Comparison of ENCODE assay signal across 20 cellular contexts in genomic region chr9:95029720-95030119, GRCh38.
DNase-seq lines count a peak whose midpoint lies in the region; ATAC-seq and TF ChIP-seq lines count a peak whose summit lies in the region.
"Had no signal": no experiment of that assay in that cellular context is flagged by ENCODE, and none has a peak within 500 bp of the region (broad histone marks: within the 10 kb centered on the region; RNA-seq: fewer than 3 reads in every experiment).

No MANE protein-coding gene starts in this region.

- H3K4me2 ChIP-seq in GM23248 (ENCODE audit: unreplicated experiment) = no peak overlapping the region

- no peak for TF ChIP-seq CTCF in nephron progenitor cell (IDR thresholded peaks at IDR 0.05)
- no peak for TF ChIP-seq CTCF in stomach (IDR thresholded peaks at IDR 0.05)

- WGBS in GM23248 (ENCODE audit: low coverage in 1 of 2, low lambda C conversion rate in 2 of 2, missing lambda C conversion rate in 2 of 2), 2 experiments = 94 to 95% methylated on average over 2 of the region's 2 CpGs
- 58 to 81% (median 74%) methylated on average over 2 of the region's 2 CpGs for WGBS in stomach, 5 donors

- intact Hi-C loops in stomach (cut with DNase I; ENCODE audit: low total_unique reads) = no loop called here

- no peaks in the 10 kb centered on the region for H3K9me3 ChIP-seq in GM23248 (ENCODE audit: low read depth)
- no peaks in the 10 kb centered on the region for H3K9me3 ChIP-seq in stomach
- H3K9me3 ChIP-seq: mucosa of descending colon had no signal

- H3K36me3 Mint-ChIP-seq in nephron progenitor cell (ENCODE audit: low read depth) = peaks cover 13% of the 10 kb centered on the region
- peaks cover 2% of the 10 kb centered on the region for H3K36me3 Mint-ChIP-seq in activated naive CD8-positive, alpha-beta T cell treated with anti-CD3 and anti-CD28 coated beads for 36 hours

- peak overlapping the region; percentile 98 for H3K27ac ChIP-seq in GM23248
- H3K27ac ChIP-seq in cingulate gyrus (ENCODE audit: low read depth, low read length) = peak overlapping the region; percentile 11
- peak overlapping the region in 4 of 5 donors; percentile 75 to 80 (median 79) for H3K27ac ChIP-seq in stomach

- peaks cover 73% of the 10 kb centered on the region for H3K4me1 Mint-ChIP-seq in nephron progenitor cell
- H3K4me1 Mint-ChIP-seq in activated naive CD8-positive, alpha-beta T cell treated with anti-CD3 and anti-CD28 coated beads for 36 hours = no peaks in the 10 kb centered on the region

- no peaks in the 10 kb centered on the region for H3K9me3 Mint-ChIP-seq in nephron progenitor cell
- no peaks in the 10 kb centered on the region for H3K9me3 Mint-ChIP-seq in activated naive CD8-positive, alpha-beta T cell treated with anti-CD3 and anti-CD28 coated beads for 36 hours
- H3K9me3 Mint-ChIP-seq: CD8-positive, alpha-beta T cell had no signal

- H3K9ac ChIP-seq in GM23248 = peak overlapping the region; percentile 21

- H3K4me3 Mint-ChIP-seq in nephron progenitor cell = no peak overlapping the region
- H3K4me3 Mint-ChIP-seq in activated naive CD8-positive, alpha-beta T cell treated with anti-CD3 and anti-CD28 coated beads for 36 hours = no peak overlapping the region
- H3K4me3 Mint-ChIP-seq: activated naive CD8-positive, alpha-beta T cell; CD8-positive, alpha-beta T cell had no signal

- no peak for TF ChIP-seq POLR2A in stomach (IDR thresholded peaks at IDR 0.05)

- TF ChIP-seq EP300 in stomach (IDR thresholded peaks at IDR 0.05) = no peak

- H3K27ac Mint-ChIP-seq in nephron progenitor cell = peak overlapping the region; percentile 44
- no peak overlapping the region for H3K27ac Mint-ChIP-seq in activated naive CD8-positive, alpha-beta T cell treated with anti-CD3 and anti-CD28 coated beads for 36 hours
- H3K27ac Mint-ChIP-seq: activated naive CD8-positive, alpha-beta T cell; CD8-positive, alpha-beta T cell had no signal

- no peak for ATAC-seq in GM21529 (IDR thresholded peaks at IDR 0.05; ENCODE audit: unreplicated experiment)
- ATAC-seq: CD8-positive, alpha-beta T cell; left cardiac atrium; mucosa of descending colon had no signal

- peaks cover 100% of the 10 kb centered on the region for H3K79me2 ChIP-seq in GM23248 (ENCODE audit: insufficient read depth)

- H3K4me1 ChIP-seq in GM23248 (ENCODE audit: insufficient read depth) (peaks cover 55% of the 10 kb centered on the region), stomach (peaks cover 77 to 100% (median 89%) of the 10 kb centered on the region in 4 donors)

- H3K27me3 Mint-ChIP-seq in nephron progenitor cell (ENCODE audit: low read depth, poor library complexity) = peaks cover 5% of the 10 kb centered on the region
- no peaks in the 10 kb centered on the region for H3K27me3 Mint-ChIP-seq in activated naive CD8-positive, alpha-beta T cell treated with anti-CD3 and anti-CD28 coated beads for 36 hours
- H3K27me3 Mint-ChIP-seq: activated naive CD8-positive, alpha-beta T cell had no signal

- H3K4me3 ChIP-seq in GM23248 (no peak overlapping the region), stomach (no peak overlapping the region)
- H3K4me3 ChIP-seq: mucosa of descending colon, skin epidermis had no signal

- H3K27me3 ChIP-seq in GM23248 (replicated peaks; ENCODE audit: insufficient read depth) (no peaks in the 10 kb centered on the region), stomach (no peaks in the 10 kb centered on the region)

- no peak overlapping the region for H2AFZ ChIP-seq in GM23248

- peaks cover 92% of the 10 kb centered on the region for H3F3A ChIP-seq in GM23248 (ENCODE audit: insufficient read depth)

- in situ Hi-C loops in GM23248 (cut with MboI) = no loop called here

- no peaks in the 10 kb centered on the region for H3K9me2 ChIP-seq in GM23248 (ENCODE audit: insufficient read depth)

- H4K20me1 ChIP-seq in GM23248 (ENCODE audit: insufficient read depth) = 0 out of 2 replicates have a peak, but pooled peaks cover 11% of the 10 kb centered on the region

- DNase-seq in GM23248 = no peak
- no peak for DNase-seq in nephron progenitor cell
- no peak for DNase-seq in stomach
- DNase-seq in NCI-H345 (lab: John Stamatoyannopoulos, UW) = no peak
- DNase-seq in NCI-H128 (lab: John Stamatoyannopoulos, UW; ENCODE audit: unreplicated experiment) = no peak
- DNase-seq in activated naive CD8-positive, alpha-beta T cell treated with anti-CD3 and anti-CD28 coated beads for 36 hours = no peak
- DNase-seq: activated CD4-positive, alpha-beta T cell treated with anti-CD3 and anti-CD28 coated beads for 1 hour; CD8-positive, alpha-beta T cell; dermis blood vessel endothelial cell; DND-41; foreskin melanocyte; left cardiac atrium; mucosa of descending colon; nucleus accumbens; SHP77; stimulated activated CD4-positive, alpha-beta T cell treated with anti-CD3 and anti-CD28 coated beads, Interleukin-4, amount 100 ng/mL, for 1 hour had no signal

- H3K36me3 ChIP-seq in GM23248 (ENCODE audit: low read depth) (peaks cover 42% of the 10 kb centered on the region), stomach (peaks cover 0 to 5% (median 0%) of the 10 kb centered on the region in 4 donors)

Comparison
In these comparisons a context has a peak if more than half of its experiments do, and no peak if none do; other contexts are left out.
1. H3K27ac ChIP-seq: peak in every context shown above with its lines; median percentile 98 in GM23248; 79 in stomach; 11 in cingulate gyrus.